ENCODE assay signal across 10 cellular contexts in the genomic region with DNA sequence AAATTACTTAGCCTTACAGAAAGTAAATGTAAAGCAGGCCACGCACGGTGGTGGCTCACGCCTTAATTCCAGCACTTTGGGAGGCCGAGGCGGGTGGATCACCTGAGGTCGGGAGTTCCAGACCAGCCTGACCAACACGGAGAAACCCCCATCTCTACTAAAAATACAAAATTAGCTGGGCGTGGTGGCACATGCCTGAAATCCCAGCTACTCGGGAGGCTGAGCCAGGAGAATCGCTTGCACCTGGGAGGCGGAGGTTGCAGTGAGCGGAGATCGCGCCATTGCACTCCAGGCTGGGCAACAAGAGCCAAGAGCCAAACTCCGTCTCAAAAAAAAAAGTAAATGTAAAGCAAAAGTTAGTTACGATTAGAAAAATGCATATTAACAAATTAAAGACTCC. TPM values are rescaled to one million over a fixed set of nuclear protein-coding genes. Genes with fewer than 3 reads are reported as not detected.
DNase-seq lines count a peak whose midpoint lies in the region; ATAC-seq, FAIRE-seq and TF ChIP-seq lines count a peak whose summit lies in the region.
"Not testable (repeated sequence)": the region's sequence is repeated elsewhere in the genome, so short reads cannot be mapped to it uniquely, and the experiment has no call there.
"Had no signal": no experiment of that assay in that cellular context is flagged by ENCODE, and none has a peak within 500 bp of the region (broad histone marks: within the 10 kb centered on the region; RNA-seq: fewer than 3 reads in every experiment).

No MANE protein-coding gene starts in this region.

- peak overlapping the region; percentile 94 for H3K4me2 ChIP-seq in Karpas-422 (ENCODE audit: low read depth, low read length, poor library complexity, severe bottlenecking)

- not testable (repeated sequence) for H3K9me3 ChIP-seq in CD4-positive, alpha-beta T cell (ENCODE audit: control insufficient read depth, low read length); Karpas-422 (ENCODE audit: low read length); body of pancreas; esophagus squamous epithelium; right lobe of liver; pancreas; thymus (ENCODE audit: control insufficient read depth)

- H3K9me3 Mint-ChIP-seq in CD4-positive, alpha-beta T cell; activated CD4-positive, alpha-beta T cell treated with anti-CD3 and anti-CD28 coated beads for 36 hours (ENCODE audit: low read depth): not testable (repeated sequence)

- H3K4me3 ChIP-seq in Karpas-422 (ENCODE audit: low read length) (peak overlapping the region; percentile 92), esophagus squamous epithelium (peak overlapping the region; percentile 44 to 83 (median 69)), right lobe of liver (peak overlapping the region; percentile 13 to 53 (median 48)), pancreas (peak overlapping the region in 3 of 4 donors; percentile 38 to 51 (median 43)), thymus (ENCODE audit: low read length) (peak overlapping the region; percentile 48)
- not testable (repeated sequence) for H3K4me3 ChIP-seq in body of pancreas

- peak overlapping the region; percentile 70 for H3K27ac ChIP-seq in CD4-positive, alpha-beta T cell (ENCODE audit: low read depth, low read length)
- not testable (repeated sequence) for H3K27ac ChIP-seq in Karpas-422 (ENCODE audit: low read length); thymus (ENCODE audit: low read depth)
- peak overlapping the region; percentile 90 to 98 (median 96) for H3K27ac ChIP-seq in body of pancreas
- H3K27ac ChIP-seq in esophagus squamous epithelium = peak overlapping the region; percentile 93 to 99 (median 96)
- peak overlapping the region; percentile 84 to 93 (median 86) for H3K27ac ChIP-seq in right lobe of liver
- peak overlapping the region; percentile 93 to 98 (median 95) for H3K27ac ChIP-seq in pancreas

- H2AFZ ChIP-seq in Karpas-422 (ENCODE audit: low read length) = peak overlapping the region; percentile 90

- peak overlapping the region; percentile 76 for H3K9ac ChIP-seq in Karpas-422 (ENCODE audit: low read length)

- peaks cover 45% of the 10 kb centered on the region for H3K4me1 Mint-ChIP-seq in CD4-positive, alpha-beta T cell (ENCODE audit: low read depth)
- H3K4me1 Mint-ChIP-seq in activated CD4-positive, alpha-beta T cell treated with anti-CD3 and anti-CD28 coated beads for 36 hours = peaks cover 43% of the 10 kb centered on the region

- H3K27me3 Mint-ChIP-seq in CD4-positive, alpha-beta T cell; activated CD4-positive, alpha-beta T cell treated with anti-CD3 and anti-CD28 coated beads for 36 hours: not testable (repeated sequence)

- peak overlapping the region; percentile 92 for H3K4me3 Mint-ChIP-seq in CD4-positive, alpha-beta T cell
- H3K4me3 Mint-ChIP-seq in activated CD4-positive, alpha-beta T cell treated with anti-CD3 and anti-CD28 coated beads for 36 hours = peak overlapping the region; percentile 87

- intact Hi-C loops in CD4-positive, alpha-beta T cell (cut with DNase I, micrococcal nuclease) = loop anchor here in 1 of 2 experiments (2.0 to 5.0 kb wide), 3 partner anchors 77 to 217 kb away; a partner anchor contains a TSS
- intact Hi-C loops in activated CD4-positive, alpha-beta T cell treated with anti-CD3 and anti-CD28 coated beads for 36 hours (cut with DNase I, micrococcal nuclease) = loop anchor here (5.0 kb wide), 3 partner anchors 77 to 272 kb away; a partner anchor contains a TSS
- intact Hi-C loops in body of pancreas (cut with DNase I); esophagus squamous epithelium (cut with DNase I); pancreas (cut with DNase I): not testable (repeated sequence)
- intact Hi-C loops in right lobe of liver (cut with DNase I) = loop anchor here in 1 of 2 donors (10.0 kb wide), 1 partner anchor 194 kb away; a partner anchor contains a TSS

- H3K27ac Mint-ChIP-seq in CD4-positive, alpha-beta T cell = peak overlapping the region; percentile 97
- peak overlapping the region; percentile 94 for H3K27ac Mint-ChIP-seq in activated CD4-positive, alpha-beta T cell treated with anti-CD3 and anti-CD28 coated beads for 36 hours

- not testable (repeated sequence) for H3K36me3 ChIP-seq in Karpas-422 (ENCODE audit: insufficient read depth, low read length); body of pancreas (replicated peaks in 1 of 2; ENCODE audit: insufficient read depth in 1 of 2, low read depth in 2 of 2); esophagus squamous epithelium; right lobe of liver; pancreas; thymus (ENCODE audit: control insufficient read depth, insufficient read depth)

- not testable (repeated sequence) for H3K79me2 ChIP-seq in Karpas-422 (ENCODE audit: low read length)

- H4K20me1 ChIP-seq in Karpas-422 (ENCODE audit: insufficient read depth, low read depth, low read length) = not testable (repeated sequence)

- TF ChIP-seq POLR2A in body of pancreas (IDR thresholded peaks at IDR 0.05); esophagus squamous epithelium (IDR thresholded peaks at IDR 0.05); right lobe of liver (IDR thresholded peaks at IDR 0.05): not testable (repeated sequence)

- not testable (repeated sequence) for H3K27me3 ChIP-seq in CD4-positive, alpha-beta T cell (ENCODE audit: control insufficient read depth, insufficient read depth, low read length); Karpas-422 (ENCODE audit: low read length); body of pancreas; esophagus squamous epithelium; right lobe of liver; pancreas; thymus (ENCODE audit: control insufficient read depth, insufficient read depth)

- DNase-seq in CD4-positive, alpha-beta T cell; Karpas-422; activated CD4-positive, alpha-beta T cell treated with anti-CD3 and anti-CD28 coated beads for 36 hours; esophagus squamous epithelium (lab: John Stamatoyannopoulos, UW); right lobe of liver: not testable (repeated sequence)
- DNase-seq in body of pancreas = peak in 1 of 4 donors; percentile 29
- DNase-seq in pancreas = peak in 3 of 6 donors; percentile 22 to 46 (median 39)

- FAIRE-seq in pancreas (lab: Jason Lieb, UNC) = not testable (repeated sequence)

- POLR2A ChIA-PET in CD4-positive, alpha-beta T cell (lab: Charles Lee) = interaction anchor here (0.7 to 3.5 kb wide), 13 partner anchors 11 to 360 kb away, joined by 3 to 30 read pairs (median 5); a partner anchor contains a TSS
- POLR2A ChIA-PET in activated CD4-positive, alpha-beta T cell treated with anti-CD3 and anti-CD28 coated beads for 36 hours (lab: Charles Lee) = interaction anchor here (0.5 to 1.8 kb wide), 9 partner anchors 41 to 1128 kb away, joined by 3 to 12 read pairs (median 3); a partner anchor contains a TSS

- TF ChIP-seq CTCF in CD4-positive, alpha-beta T cell (IDR thresholded peaks at IDR 0.05); body of pancreas (IDR thresholded peaks at IDR 0.05); esophagus squamous epithelium (IDR thresholded peaks at IDR 0.05); right lobe of liver (IDR thresholded peaks at IDR 0.05); pancreas (IDR thresholded peaks at IDR 0.05): not testable (repeated sequence)

- ATAC-seq in CD4-positive, alpha-beta T cell (ENCODE audit: poor library complexity); activated CD4-positive, alpha-beta T cell treated with anti-CD3 and anti-CD28 coated beads for 36 hours; body of pancreas; right lobe of liver; pancreas: not testable (repeated sequence)

- not testable (repeated sequence) for H3K36me3 Mint-ChIP-seq in CD4-positive, alpha-beta T cell (ENCODE audit: low read depth); activated CD4-positive, alpha-beta T cell treated with anti-CD3 and anti-CD28 coated beads for 36 hours (ENCODE audit: low read depth)

- H3K9me2 ChIP-seq in Karpas-422 (replicated peaks; ENCODE audit: insufficient read depth, low read length) = not testable (repeated sequence)

- CTCF ChIA-PET in CD4-positive, alpha-beta T cell (lab: Charles Lee) = interaction anchor here (0.5 to 1.7 kb wide), 4 partner anchors 11 to 399 kb away, joined by 3 to 5 read pairs (median 4); no protein-coding TSS in a partner anchor
- CTCF ChIA-PET in activated CD4-positive, alpha-beta T cell treated with anti-CD3 and anti-CD28 coated beads for 36 hours (lab: Charles Lee) = interaction anchor here (0.6 to 1.3 kb wide), 8 partner anchors 9 to 372 kb away, joined by 3 to 7 read pairs (median 3); no protein-coding TSS in a partner anchor

- H3K4me1 ChIP-seq in Karpas-422 (ENCODE audit: low read length) = peaks cover 19% of the 10 kb centered on the region
- H3K4me1 ChIP-seq in body of pancreas = peaks cover 14% of the 10 kb centered on the region
- peaks cover 0 to 40% (median 8%) of the 10 kb centered on the region in 3 donors for H3K4me1 ChIP-seq in esophagus squamous epithelium
- not testable (repeated sequence) for H3K4me1 ChIP-seq in right lobe of liver; pancreas; thymus (ENCODE audit: control insufficient read depth, insufficient read depth, low read length)

- whole genome bisulfite sequencing in body of pancreas, 2 donors = 65 to 69% methylated on average over 16 of the region's 16 CpGs
- 43 to 60% methylated on average over 12 to 16 of the region's 16 CpGs for WGBS in esophagus squamous epithelium, 2 donors
- WGBS in right lobe of liver (ENCODE audit: insufficient coverage, low coverage, low lambda C conversion rate, missing lambda C conversion rate) = 71% methylated on average over 14 of the region's 16 CpGs
- WGBS in pancreas, 2 donors = 69 to 71% methylated on average over 16 of the region's 16 CpGs
- WGBS in thymus = 84% methylated on average over 16 of the region's 16 CpGs

RNA-seq across cellular contexts. Expression of a gene that starts 21.5 kb away (rescaled TPM):
- total RNA-seq in CD4-positive, alpha-beta T cell = not detected
- total RNA-seq in Karpas-422 (2014; rRNA removed; shearing (Covaris generic); ENCODE audit: low replicate concordance) = not detected in 2 replicates
- total RNA-seq in activated CD4-positive, alpha-beta T cell treated with anti-CD3 and anti-CD28 coated beads for 36 hours = not detected
- total RNA-seq in body of pancreas (not detected), esophagus squamous epithelium (not detected), right lobe of liver (not detected), pancreas (under 1 TPM in 1 of 6 donors, not detected in 5; 0.47 TPM)
- polyA plus RNA-seq in pancreas (under 1 TPM; 0.34 to 0.87 TPM), thymus (1.0 TPM)
- total RNA-seq: NCI-H460, Right ventricle myocardium inferior had no signal
